Comparison of ENCODE assay signal across 8 cellular contexts in the genomic region with DNA sequence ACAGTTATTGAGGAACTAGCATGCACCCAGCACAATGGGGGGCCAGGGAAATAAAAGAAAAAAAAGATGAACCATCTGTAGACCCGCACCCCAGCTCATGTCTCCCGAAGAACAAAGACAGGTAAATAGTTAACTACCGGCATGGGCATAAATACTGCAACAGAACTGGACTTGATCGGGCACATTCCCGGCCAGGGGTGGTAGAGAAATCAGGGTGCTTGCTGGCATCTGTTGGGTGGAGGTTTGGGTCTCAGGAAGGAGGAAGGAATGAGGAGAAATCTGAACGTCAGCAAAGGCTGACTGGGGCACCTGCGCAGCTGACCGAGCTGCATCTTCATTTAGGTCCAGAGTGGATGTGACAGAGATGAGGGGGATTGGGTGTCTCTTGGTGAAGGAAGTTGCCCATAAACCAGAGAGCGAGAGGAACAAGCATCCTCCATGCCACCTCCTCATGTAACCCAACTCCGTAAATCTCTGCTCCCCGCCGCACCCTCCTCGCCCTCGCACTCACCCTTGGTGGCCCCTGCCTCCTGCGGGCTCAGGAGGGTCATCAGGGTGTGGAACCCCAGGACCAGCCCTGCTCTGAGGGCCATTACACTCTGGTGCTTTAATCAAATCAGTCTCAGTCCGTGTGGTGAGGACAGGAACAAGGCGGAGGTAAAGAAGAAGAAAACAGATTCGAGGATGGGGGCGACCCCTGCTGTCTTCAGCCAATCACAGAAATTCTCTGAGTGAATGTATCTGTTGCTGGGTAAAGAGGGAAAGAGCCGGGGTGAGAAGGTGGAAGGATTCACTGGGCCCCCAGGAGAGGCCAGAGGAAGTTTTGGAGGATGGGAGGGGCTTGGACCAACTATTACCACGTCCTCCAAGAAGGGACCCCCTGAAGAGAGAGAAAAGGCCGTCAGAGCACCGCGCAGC. TPM values are rescaled to one million over a fixed set of nuclear protein-coding genes. Genes with fewer than 3 reads are reported as not detected.
DNase-seq lines count a peak whose midpoint lies in the region; ATAC-seq, FAIRE-seq and TF ChIP-seq lines count a peak whose summit lies in the region.

A gene (minus strand): TSS at position 648 of the 918 bp plus-strand sequence.

- H3K4me1 Mint-ChIP-seq in activated naive CD4-positive, alpha-beta T cell treated with anti-CD3 and anti-CD28 coated beads, Interleukin-2, amount 10 ng/mL, durations not matched to agents 7 days and 5 days = peaks cover 11% of the 10 kb centered on the region

- CTCF ChIA-PET in activated naive CD4-positive, alpha-beta T cell treated with anti-CD3 and anti-CD28 coated beads, Interleukin-2, amount 10 ng/mL, durations not matched to agents 7 days and 5 days (lab: Charles Lee) = interaction anchor here (0.8 kb wide), 1 partner anchor 10 kb away, joined by 3 read pairs; no protein-coding TSS in a partner anchor

- no peaks in the 10 kb centered on the region for H3K4me1 ChIP-seq in small intestine (ENCODE audit: control insufficient read depth in 2 of 2, insufficient read depth in 1 of 2, low read depth in 1 of 2, low read length in 1 of 2)

- H3K9me3 ChIP-seq in small intestine (ENCODE audit: control insufficient read depth, low read depth) = no peaks in the 10 kb centered on the region

- no peak within 1 kb of the TSS for H3K27ac Mint-ChIP-seq in activated naive CD4-positive, alpha-beta T cell treated with anti-CD3 and anti-CD28 coated beads, Interleukin-2, amount 10 ng/mL, durations not matched to agents 7 days and 5 days

- peak within 1 kb of the TSS in 1 of 2 donors; percentile 26 for H3K4me3 ChIP-seq in small intestine (ENCODE audit: low read depth in 1 of 2, low read length in 2 of 2)

- H3K4me3 Mint-ChIP-seq in activated naive CD4-positive, alpha-beta T cell treated with anti-CD3 and anti-CD28 coated beads, Interleukin-2, amount 10 ng/mL, durations not matched to agents 7 days and 5 days = peak within 1 kb of the TSS; percentile 8

- FAIRE-seq in GM12892 (lab: Jason Lieb, UNC) (peak; percentile 93), small intestine (lab: Jason Lieb, UNC) (no peak)

- no peaks in the 10 kb centered on the region for H3K27me3 ChIP-seq in small intestine (ENCODE audit: control insufficient read depth in 2 of 2, insufficient read depth in 2 of 2, low read length in 2 of 2)

- peak; percentile 90 for ATAC-seq in GM21529 (IDR thresholded peaks at IDR 0.05; ENCODE audit: unreplicated experiment)

- H3K27me3 Mint-ChIP-seq in activated naive CD4-positive, alpha-beta T cell treated with anti-CD3 and anti-CD28 coated beads, Interleukin-2, amount 10 ng/mL, durations not matched to agents 7 days and 5 days = peaks cover 59% of the 10 kb centered on the region

- no peaks in the 10 kb centered on the region for H3K36me3 ChIP-seq in small intestine (ENCODE audit: control insufficient read depth in 2 of 2, insufficient read depth in 2 of 2, low read length in 2 of 2)

- H3K9me3 Mint-ChIP-seq in activated naive CD4-positive, alpha-beta T cell treated with anti-CD3 and anti-CD28 coated beads, Interleukin-2, amount 10 ng/mL, durations not matched to agents 7 days and 5 days = no peaks in the 10 kb centered on the region

- DNase-seq in GM12892 (ENCODE audit: insufficient read length) = peak; percentile 86
- DNase-seq in LHCN-M2 (ENCODE audit: low read depth) = peak; percentile 43
- peak; percentile 46 for DNase-seq in activated naive CD4-positive, alpha-beta T cell treated with anti-CD3 and anti-CD28 coated beads, Interleukin-2, amount 10 ng/mL, durations not matched to agents 7 days and 5 days
- peak; percentile 87 for DNase-seq in iPS DF 4.7 (ENCODE audit: extremely low read depth, low spot score)
- DNase-seq in stimulated activated CD8-positive, alpha-beta memory T cell treated with anti-CD3 and anti-CD28 coated beads, Interleukin-15, amount 100 ng/mL, for 48 hours (ENCODE audit: low read depth in 2 of 2) = peak; percentile 32
- DNase-seq in small intestine = no peak
- no peak for DNase-seq in SHP77 treated with DMSO at 0.1 percent for 48 hours (lab: John Stamatoyannopoulos, UW)

- peak; percentile 96 for TF ChIP-seq POLR2A in GM12892 (IDR thresholded peaks at IDR 0.05; ENCODE audit: low read depth, low read length)

- no peaks in the 10 kb centered on the region for H3K36me3 Mint-ChIP-seq in activated naive CD4-positive, alpha-beta T cell treated with anti-CD3 and anti-CD28 coated beads, Interleukin-2, amount 10 ng/mL, durations not matched to agents 7 days and 5 days

- peak within 1 kb of the TSS in 1 of 2 donors; percentile 6 for H3K27ac ChIP-seq in small intestine (ENCODE audit: low read depth in 1 of 2, low read length in 1 of 2)

- 13 to 17% (median 17%) methylated on average over 24 of the region's 24 CpGs for WGBS in small intestine, 3 donors

RNA-seq across cellular contexts. Expression of the gene that starts here (rescaled TPM):
- polyA plus RNA-seq in GM12892 (2012; ENCODE audit: missing spikeins) = 84.4 TPM
- 0.06 and 0.23 TPM in 2 replicates for total RNA-seq in LHCN-M2 (2014; rRNA removed)
- 0.07 TPM for polyA plus RNA-seq in LHCN-M2 (2012)
- 1 to 10 TPM in 1 of 3 donors, under 1 TPM in 2; 0.22 to 5.9 (median 0.81) TPM for polyA plus RNA-seq in small intestine

Comparison
In these comparisons a context has a peak if more than half of its experiments do, and no peak if none do; other contexts are left out.
1. Peak in DNase-seq in LHCN-M2; RNA of the gene not detected or under 1 TPM.
2. DNase-seq: peak in GM12892 (single experiment), activated naive CD4-positive, alpha-beta T cell treated with anti-CD3 and anti-CD28 coated beads, Interleukin-2, amount 10 ng/mL, durations not matched to agents 7 days and 5 days (single experiment), iPS DF 4.7 (single experiment) and stimulated activated CD8-positive, alpha-beta memory T cell treated with anti-CD3 and anti-CD28 coated beads, Interleukin-15, amount 100 ng/mL, for 48 hours (2 of 2); none in small intestine (single experiment) and SHP77 treated with DMSO at 0.1 percent for 48 hours (single experiment).